25 cellular contexts compared by ENCODE assay signal in the genomic region with DNA sequence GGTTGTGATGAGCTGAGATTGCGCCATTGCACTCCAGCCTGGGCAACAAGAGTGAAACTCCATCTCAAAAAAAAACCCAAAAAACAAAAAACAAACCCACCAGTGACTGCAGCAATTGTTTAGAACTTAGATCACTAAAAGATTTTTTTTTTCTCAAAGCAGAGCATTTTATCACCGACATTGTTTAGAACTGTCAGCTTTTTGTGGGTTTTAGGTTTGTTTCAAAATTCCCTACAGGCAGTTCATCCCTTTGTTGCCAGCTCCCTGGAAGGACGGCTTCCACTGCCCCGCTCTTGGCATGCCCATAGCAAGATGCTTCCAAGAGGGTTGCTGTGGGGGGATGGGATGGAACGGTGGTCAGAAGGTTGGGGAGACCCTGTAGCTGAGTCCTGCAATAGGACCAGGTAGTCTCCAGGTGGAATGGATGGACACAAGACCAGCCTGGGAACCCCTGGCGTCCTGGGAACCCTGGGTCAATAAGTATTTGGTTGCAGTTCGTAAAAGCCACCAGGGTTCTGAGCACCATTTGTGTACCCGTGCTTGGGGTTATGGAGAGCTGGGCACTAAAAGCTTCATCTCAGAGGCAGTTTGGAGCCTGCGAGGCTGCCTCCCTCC. TPM values are rescaled to one million over a fixed set of nuclear protein-coding genes. Genes with fewer than 3 reads are reported as not detected.
DNase-seq lines count a peak whose midpoint lies in the region; ATAC-seq and TF ChIP-seq lines count a peak whose summit lies in the region.
"Had no signal": no experiment of that assay in that cellular context is flagged by ENCODE, and none has a peak within 500 bp of the region (broad histone marks: within the 10 kb centered on the region; RNA-seq: fewer than 3 reads in every experiment).

No MANE protein-coding gene starts in this region.

- no peak overlapping the region for H3K4ac ChIP-seq in mesendoderm (ENCODE audit: low read depth, low read length)

- H3K4me3 ChIP-seq in NT2/D1 (ENCODE audit: insufficient read length, low read depth) (no peak overlapping the region), gastroesophageal sphincter (no peak overlapping the region), mesendoderm (ENCODE audit: low read length) (no peak overlapping the region), upper lobe of left lung (no peak overlapping the region)
- H3K4me3 ChIP-seq: PC-9, SK-N-MC, suprapubic skin had no signal

- H3K18ac ChIP-seq in mesendoderm (ENCODE audit: low read length): peak overlapping the region; percentile 6

- ATAC-seq in gastroesophageal sphincter (no peak), upper lobe of left lung (ENCODE audit: low FRiP score in 2 of 2) (no peak)

- no peak overlapping the region for H2BK120ac ChIP-seq in mesendoderm (ENCODE audit: low read depth, low read length)

- H3K27ac ChIP-seq in gastroesophageal sphincter (peak overlapping the region; percentile 81 to 86 (median 82)), mesendoderm (ENCODE audit: low read depth, low read length) (no peak overlapping the region), upper lobe of left lung (peak overlapping the region; percentile 5 to 57 (median 42))
- H3K27ac ChIP-seq: epithelial cell of prostate, PC-9, SK-N-MC, suprapubic skin had no signal

- TF ChIP-seq CTCF in gastroesophageal sphincter (IDR thresholded peaks at IDR 0.05) (no peak), upper lobe of left lung (IDR thresholded peaks at IDR 0.05) (no peak), nephron progenitor cell (IDR thresholded peaks at IDR 0.05) (no peak)

- no peak for TF ChIP-seq POLR2A in gastroesophageal sphincter (IDR thresholded peaks at IDR 0.05)
- no peak for TF ChIP-seq POLR2A in upper lobe of left lung (IDR thresholded peaks at IDR 0.05)

- no peak overlapping the region for H3K23ac ChIP-seq in mesendoderm (ENCODE audit: low read length)

- no peak overlapping the region for H4K8ac ChIP-seq in mesendoderm (ENCODE audit: low read depth, low read length)

- no peak overlapping the region for H2AK5ac ChIP-seq in mesendoderm (ENCODE audit: low read length)

- peaks cover 14% of the 10 kb centered on the region for H3K4me1 ChIP-seq in NT2/D1 (ENCODE audit: insufficient read depth, insufficient read length)
- H3K4me1 ChIP-seq in gastroesophageal sphincter: peaks cover 14 to 77% (median 30%) of the 10 kb centered on the region in 3 donors
- H3K4me1 ChIP-seq in mesendoderm (ENCODE audit: control insufficient read depth, low read depth, low read length): peaks cover 6% of the 10 kb centered on the region
- H3K4me1 ChIP-seq in upper lobe of left lung: peaks cover 9 to 19% (median 15%) of the 10 kb centered on the region in 4 donors

- no peak overlapping the region for H3K4me2 ChIP-seq in mesendoderm (ENCODE audit: low read length)
- H3K4me2 ChIP-seq: PC-9 had no signal

- peak overlapping the region; percentile 34 for H3K9ac ChIP-seq in NT2/D1 (ENCODE audit: insufficient read length, low read depth)
- H3K9ac ChIP-seq in mesendoderm (ENCODE audit: low read length): no peak overlapping the region

- no peak overlapping the region for H3K56ac ChIP-seq in mesendoderm (ENCODE audit: low read length)

- peaks cover 5% of the 10 kb centered on the region for H3K9me3 Mint-ChIP-seq in nephron progenitor cell

- 49 to 53% methylated on average over 2 to 7 of the region's 9 CpGs for WGBS in gastroesophageal sphincter (ENCODE audit: low coverage in 1 of 2), 2 donors
- no CpG with 5 or more reads among the region's 9 CpGs for WGBS in mesendoderm (ENCODE audit: extremely low coverage, insufficient coverage, low lambda C conversion rate)
- 71 to 81% methylated on average over 8 to 9 of the region's 9 CpGs for WGBS in upper lobe of left lung, 2 donors

- H3K27ac Mint-ChIP-seq in nephron progenitor cell: no peak overlapping the region
- H3K27ac Mint-ChIP-seq: activated naive CD4-positive, alpha-beta T cell treated with anti-CD3 and anti-CD28 coated beads for 36 hours had no signal

- peaks cover 11% of the 10 kb centered on the region for H3K36me3 Mint-ChIP-seq in nephron progenitor cell (ENCODE audit: low read depth)

- DNase-seq in NT2/D1 (ENCODE audit: low read depth, low spot score): no peak
- no peak for DNase-seq in mesendoderm
- DNase-seq in upper lobe of left lung: no peak
- DNase-seq in cerebellum (ENCODE audit: low spot score): no peak
- no peak for DNase-seq in nephron progenitor cell
- no peak for DNase-seq in kidney tubule cell (ENCODE audit: low spot score)
- DNase-seq: activated CD4-positive, alpha-beta T cell treated with anti-CD3 and anti-CD28 coated beads for 4 hours; activated CD8-positive, alpha-beta memory T cell treated with anti-CD3 and anti-CD28 coated beads, Interleukin-2, amount 50 U/mL, for 48 hours; activated naive CD4-positive, alpha-beta T cell treated with anti-CD3 and anti-CD28 coated beads for 36 hours; cortex of kidney; GOT3; KBM-7; midbrain; NCI-H1048; NCI-H2081; NCI-H526; nucleus accumbens; PC-9; stimulated activated CD4-positive, alpha-beta T cell treated with anti-CD3 and anti-CD28 coated beads, Interleukin-2, amount 100 ng/mL, for 48 hours; T1000 had no signal

- no peak overlapping the region for H2BK15ac ChIP-seq in mesendoderm (replicated peaks; ENCODE audit: low read depth)

- H3K79me1 ChIP-seq in mesendoderm (ENCODE audit: low read length): no peaks in the 10 kb centered on the region

- TF ChIP-seq EP300 in gastroesophageal sphincter (IDR thresholded peaks at IDR 0.05) (no peak), upper lobe of left lung (IDR thresholded peaks at IDR 0.05) (no peak)

- H3K79me2 ChIP-seq in mesendoderm (ENCODE audit: control insufficient read depth, insufficient read depth, low read length): no peaks in the 10 kb centered on the region

- H3K9me3 ChIP-seq in NT2/D1 (ENCODE audit: insufficient read depth, low read length) (no peaks in the 10 kb centered on the region), gastroesophageal sphincter (no peaks in the 10 kb centered on the region), upper lobe of left lung (no peaks in the 10 kb centered on the region)
- H3K9me3 ChIP-seq: BE2C, suprapubic skin had no signal

- H4K5ac ChIP-seq in mesendoderm (ENCODE audit: low read length): no peak overlapping the region

- H3K36me3 ChIP-seq in NT2/D1 (ENCODE audit: insufficient read depth, insufficient read length, low read length) (peaks cover 22% of the 10 kb centered on the region), gastroesophageal sphincter (no peaks in the 10 kb centered on the region), mesendoderm (ENCODE audit: control insufficient read depth, insufficient read depth, low read length) (no peaks in the 10 kb centered on the region), upper lobe of left lung (no peaks in the 10 kb centered on the region)
- H3K36me3 ChIP-seq: BE2C, suprapubic skin had no signal

- peaks cover 54% of the 10 kb centered on the region for H3K4me1 Mint-ChIP-seq in nephron progenitor cell

- H3K4me3 Mint-ChIP-seq in nephron progenitor cell: no peak overlapping the region
- H3K4me3 Mint-ChIP-seq: activated naive CD4-positive, alpha-beta T cell treated with anti-CD3 and anti-CD28 coated beads for 36 hours had no signal

- no peak overlapping the region for H2BK5ac ChIP-seq in mesendoderm (ENCODE audit: low read length)

- no peaks in the 10 kb centered on the region for H3K27me3 Mint-ChIP-seq in nephron progenitor cell (ENCODE audit: low read depth, poor library complexity)

- H3K27me3 ChIP-seq in NT2/D1 (ENCODE audit: insufficient read depth, insufficient read length) (no peaks in the 10 kb centered on the region), gastroesophageal sphincter (no peaks in the 10 kb centered on the region), mesendoderm (ENCODE audit: insufficient read depth, low read length, poor library complexity) (no peaks in the 10 kb centered on the region), upper lobe of left lung (no peaks in the 10 kb centered on the region)
- H3K27me3 ChIP-seq: BE2C had no signal

RNA-seq across cellular contexts. Expression of gene TSPAN18, which starts 46.7 kb away (rescaled TPM):
- total RNA-seq in gastroesophageal sphincter (10 to 100 TPM; 31.1 to 74.6 (median 34.7) TPM), upper lobe of left lung (10 to 100 TPM in 4 of 6 donors, 1 to 10 TPM in 2; 8.2 to 48.6 (median 17.5) TPM), cerebellum (31.9 TPM)
- polyA plus RNA-seq in mesendoderm (2013, experiment 1 of 2): 10.5 TPM
- polyA plus RNA-seq in mesendoderm (2013, experiment 2 of 2): 10.5 TPM
- total RNA-seq: PC-9 had no signal
